In genomic region chr17:78558181-78558850, GRCh38 we compare ENCODE assay signal across 14 cellular contexts. TPM values are rescaled to one million over a fixed set of nuclear protein-coding genes. Genes with fewer than 3 reads are reported as not detected.
DNase-seq lines count a peak whose midpoint lies in the region; ATAC-seq and TF ChIP-seq lines count a peak whose summit lies in the region.
"Had no signal": no experiment of that assay in that cellular context is flagged by ENCODE, and none has a peak within 500 bp of the region (broad histone marks: within the 10 kb centered on the region; RNA-seq: fewer than 3 reads in every experiment).

No MANE protein-coding gene starts in this region.

- TF ChIP-seq POLR2A in erythroblast (IDR thresholded peaks at IDR 0.05; ENCODE audit: low read length), result no peak

- H3K79me2 ChIP-seq in PC-9 (ENCODE audit: low read depth), result no peaks in the 10 kb centered on the region
- H3K79me2 ChIP-seq: parathyroid adenoma had no signal

- H3K27ac ChIP-seq in SK-N-MC (no peak overlapping the region), PC-9 (no peak overlapping the region)
- H3K27ac ChIP-seq: lower lobe of right lung, parathyroid adenoma had no signal

- H3F3A ChIP-seq in PC-9 (ENCODE audit: insufficient read depth, low read depth), result peaks cover 5% of the 10 kb centered on the region; the same call in 1 of the 2 replicates

- ATAC-seq in HG03342 (IDR thresholded peaks at IDR 0.05; ENCODE audit: unreplicated experiment) (no peak), GM18909 (IDR thresholded peaks at IDR 0.05; ENCODE audit: poor library complexity, unreplicated experiment) (no peak)

- CTCF ChIA-PET in PC-9 (lab: Charles Lee), result interaction anchor here (0.6 to 0.8 kb wide), 2 partner anchors 150 to 389 kb away, joined by 3 to 4 read pairs; no protein-coding TSS in a partner anchor

- H3K9ac ChIP-seq in SK-N-MC (ENCODE audit: insufficient read length), result no peak overlapping the region
- H3K9ac ChIP-seq: parathyroid adenoma had no signal

- no peak overlapping the region for H2AFZ ChIP-seq in PC-9
- H2AFZ ChIP-seq: parathyroid adenoma had no signal

- intact Hi-C loops in PC-9 (cut with micrococcal nuclease; ENCODE audit: unreplicated experiment), result no loop called here

- H3K4me1 ChIP-seq in PC-9 (replicated peaks; ENCODE audit: insufficient read depth), result no peaks in the 10 kb centered on the region
- H3K4me1 ChIP-seq: lower lobe of right lung, parathyroid adenoma had no signal

- H3K36me3 ChIP-seq in SK-N-MC (ENCODE audit: insufficient read depth, low read length), result no peaks in the 10 kb centered on the region
- H3K36me3 ChIP-seq in PC-9 (ENCODE audit: low read depth), result no peaks in the 10 kb centered on the region
- H3K36me3 ChIP-seq: lower lobe of right lung had no signal

- no peaks in the 10 kb centered on the region for H3K9me2 ChIP-seq in PC-9 (ENCODE audit: insufficient read depth)

- no peak for TF ChIP-seq CTCF in PC-9 (conservative IDR thresholded peaks at IDR 0.05)

- H3K4me2 ChIP-seq in PC-9, result no peak overlapping the region

- peak; percentile 10 for DNase-seq in stimulated activated CD4-positive, alpha-beta T cell treated with anti-CD3 and anti-CD28 coated beads, Interleukin-1b, Interleukin-23, amount 100 ng/mL, for 48 hours
- no peak for DNase-seq in stimulated activated CD4-positive, alpha-beta T cell treated with anti-CD3 and anti-CD28 coated beads, Interleukin-4, amount 100 ng/mL, for 24 hours
- DNase-seq in SK-N-MC (ENCODE audit: low read depth, low spot score) (no peak), erythroblast (lab: John Stamatoyannopoulos, UW) (peak; percentile 28 to 67), PC-9 (no peak), SKM-1 (lab: John Stamatoyannopoulos, UW; ENCODE audit: unreplicated experiment) (no peak)
- DNase-seq: aorta; CD4-positive, CD25-positive, alpha-beta regulatory T cell; lower lobe of right lung; NCI-H1105; NCI-H748 treated with DMSO at 0.1 percent for 48 hours had no signal

- H3K9me3 ChIP-seq in SK-N-MC (ENCODE audit: low read depth, low read length) (no peaks in the 10 kb centered on the region), PC-9 (ENCODE audit: insufficient read depth, low read depth) (no peaks in the 10 kb centered on the region)
- H3K9me3 ChIP-seq: lower lobe of right lung had no signal

- H4K20me1 ChIP-seq in PC-9 (ENCODE audit: insufficient read depth), result no peaks in the 10 kb centered on the region

- H3K27me3 ChIP-seq in PC-9 (ENCODE audit: insufficient read depth, low read depth), result no peaks in the 10 kb centered on the region

- POLR2A ChIA-PET in PC-9 (lab: Charles Lee; ENCODE audit: unreplicated experiment), result interaction anchor here (0.7 kb wide), 1 partner anchor 24 kb away, joined by 6 read pairs; no protein-coding TSS in a partner anchor

- BruUV-seq in PC-9 (replicated peaks; lab: Mats Ljungman, UMichigan), result no TSS peak

- H3K4me3 ChIP-seq in SK-N-MC, result 0 out of 2 replicates have a peak overlapping the region, but pooled peaks have one; percentile 8
- H3K4me3 ChIP-seq in PC-9, result no peak overlapping the region
- H3K4me3 ChIP-seq: lower lobe of right lung had no signal

RNA-seq across cellular contexts. Expression of gene DNAH17, which starts 18.9 kb away (rescaled TPM):
- 0.76 and 1.4 TPM in 2 replicates for total RNA-seq in PC-9 (2021)

Comparison
In these comparisons a context has a peak if more than half of its experiments do, and no peak if none do; other contexts are left out.
1. DNase-seq: peak in stimulated activated CD4-positive, alpha-beta T cell treated with anti-CD3 and anti-CD28 coated beads, Interleukin-1b, Interleukin-23, amount 100 ng/mL, for 48 hours (single experiment) and erythroblast (2 of 2); none in stimulated activated CD4-positive, alpha-beta T cell treated with anti-CD3 and anti-CD28 coated beads, Interleukin-4, amount 100 ng/mL, for 24 hours (single experiment), SK-N-MC (single experiment), PC-9 (0 of 2) and SKM-1 (single experiment).